Comparison of ENCODE assay signal across 8 cellular contexts in the genomic region with DNA sequence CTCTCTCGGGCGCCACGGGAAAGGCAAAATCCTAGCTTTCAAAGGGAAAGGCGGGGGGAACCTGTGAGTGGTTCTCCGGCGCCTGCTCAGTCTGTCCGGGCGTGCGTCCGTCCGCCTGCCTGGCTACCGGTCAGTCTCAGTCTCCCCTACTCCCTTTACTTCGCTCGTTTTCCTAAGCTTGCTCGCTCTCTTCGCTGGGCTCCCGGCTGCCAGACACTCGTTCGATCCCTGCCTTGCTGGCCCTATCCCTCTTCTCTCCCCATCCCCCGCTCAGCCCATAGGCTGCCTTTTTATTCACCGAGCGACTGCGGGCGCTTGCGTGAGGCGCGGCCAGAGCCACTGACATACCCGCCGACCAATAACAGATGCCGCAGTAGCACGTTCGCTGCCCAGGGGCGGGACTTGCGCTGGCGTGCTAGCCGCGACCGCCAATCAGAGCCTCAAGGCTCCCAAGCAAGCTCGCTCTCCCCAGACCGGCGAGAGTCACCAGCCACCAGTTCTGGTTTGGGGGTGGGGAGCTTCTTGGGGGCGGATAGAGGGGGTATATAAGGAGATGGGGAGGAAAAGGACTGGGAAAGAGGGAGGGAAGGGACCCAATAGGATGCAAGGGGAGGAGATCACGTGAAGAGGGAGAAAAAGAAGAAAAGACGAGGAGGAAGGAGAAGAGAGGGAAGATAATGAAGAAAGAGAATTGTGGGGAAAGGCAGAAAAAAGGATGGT. TPM values are rescaled to one million over a fixed set of nuclear protein-coding genes. Genes with fewer than 3 reads are reported as not detected.
A peak's percentile ranks its signal among the peaks of the same experiment; 100 is the strongest.
DNase-seq lines count a peak whose midpoint lies in the region; ATAC-seq lines count a peak whose summit lies in the region.

No MANE protein-coding gene starts in this region.

- no peaks in the 10 kb centered on the region for H3K36me3 ChIP-seq in CD8-positive, alpha-beta memory T cell (ENCODE audit: insufficient read depth, low read length)

- POLR2A ChIA-PET in CD8-positive, alpha-beta memory T cell (lab: Charles Lee): interaction anchor here (0.6 to 1.0 kb wide), 3 partner anchors 8 to 404 kb away, joined by 3 to 4 read pairs (median 4); a partner anchor contains a TSS

- peak overlapping the region; percentile 94 to 99 (median 98) for H3K4me3 Mint-ChIP-seq in CD8-positive, alpha-beta memory T cell

- CTCF ChIA-PET in CD8-positive, alpha-beta memory T cell (lab: Charles Lee): no interaction called here

- ATAC-seq in GM19467 (IDR thresholded peaks at IDR 0.05; ENCODE audit: unreplicated experiment): peak; percentile 98

- peaks cover 0 to 7% (median 0%) of the 10 kb centered on the region in 3 donors for H3K36me3 Mint-ChIP-seq in CD8-positive, alpha-beta memory T cell

- H3K27me3 ChIP-seq in CD8-positive, alpha-beta memory T cell (ENCODE audit: insufficient read depth, low read length, poor library complexity, severe bottlenecking): no peaks in the 10 kb centered on the region

- peaks cover 22 to 45% (median 33%) of the 10 kb centered on the region in 3 donors for H3K4me1 Mint-ChIP-seq in CD8-positive, alpha-beta memory T cell

- H3K4me3 ChIP-seq in CD8-positive, alpha-beta memory T cell (ENCODE audit: low read length): peak overlapping the region; percentile 92

- DNase-seq in CD8-positive, alpha-beta memory T cell: peak; percentile 70 to 90 (median 85)
- DNase-seq in HPDE6-E6E7 (ENCODE audit: extremely low spot score) (peak; percentile 60), lung microvascular endothelial cell (ENCODE audit: low read depth in 2 of 2) (peak; percentile 94 to 96)
- peak; percentile 84 for DNase-seq in NK-92 treated with Interleukin-12 subunit alpha and Interleukin-12 subunit beta, amount 100 ng/mL, for 24 hours (lab: John Stamatoyannopoulos, UW)
- DNase-seq in activated CD8-positive, alpha-beta memory T cell treated with anti-CD3 and anti-CD28 coated beads for 4 hours (ENCODE audit: low read depth in 2 of 2): peak; percentile 67 to 80
- peak; percentile 76 for DNase-seq in effector CD8-positive, alpha-beta T cell (lab: John Stamatoyannopoulos, UW)
- peak; percentile 56 to 72 (median 71) for DNase-seq in stimulated activated CD4-positive, alpha-beta T cell treated with anti-CD3 and anti-CD28 coated beads, TNF-alpha, amount 100 ng/mL, for 4 hours (ENCODE audit: low read depth in 3 of 3)

- peak overlapping the region; percentile 93 to 99 (median 96) for H3K27ac Mint-ChIP-seq in CD8-positive, alpha-beta memory T cell

- no peaks in the 10 kb centered on the region for H3K9me3 Mint-ChIP-seq in CD8-positive, alpha-beta memory T cell

- peaks cover 0 to 7% of the 10 kb centered on the region in 2 donors for H3K27me3 Mint-ChIP-seq in CD8-positive, alpha-beta memory T cell

- H3K27ac ChIP-seq in CD8-positive, alpha-beta memory T cell (ENCODE audit: low read depth, low read length): peak overlapping the region; percentile 82

- H3K9me3 ChIP-seq in CD8-positive, alpha-beta memory T cell (ENCODE audit: low read length): no peaks in the 10 kb centered on the region

- H3K4me1 ChIP-seq in CD8-positive, alpha-beta memory T cell (ENCODE audit: insufficient read depth, low read length): peaks cover 11% of the 10 kb centered on the region

RNA-seq across cellular contexts. Expression of a gene that starts 30.0 kb away (rescaled TPM):
- total RNA-seq in CD8-positive, alpha-beta memory T cell: 10 to 100 TPM; 16.7 to 18.3 TPM
- polyA plus RNA-seq in CD8-positive, alpha-beta memory T cell: 7.1 TPM
- 6.2 and 6.5 TPM in 2 replicates for total RNA-seq in lung microvascular endothelial cell

Comparison
In these comparisons a context has a peak if more than half of its experiments do, and no peak if none do; other contexts are left out.
1. Peak in every context shown above with its lines: DNase-seq, ATAC-seq, H3K4me3 ChIP-seq and H3K27ac ChIP-seq.